Comparison of ENCODE assay signal across 12 cellular contexts in the genomic region with DNA sequence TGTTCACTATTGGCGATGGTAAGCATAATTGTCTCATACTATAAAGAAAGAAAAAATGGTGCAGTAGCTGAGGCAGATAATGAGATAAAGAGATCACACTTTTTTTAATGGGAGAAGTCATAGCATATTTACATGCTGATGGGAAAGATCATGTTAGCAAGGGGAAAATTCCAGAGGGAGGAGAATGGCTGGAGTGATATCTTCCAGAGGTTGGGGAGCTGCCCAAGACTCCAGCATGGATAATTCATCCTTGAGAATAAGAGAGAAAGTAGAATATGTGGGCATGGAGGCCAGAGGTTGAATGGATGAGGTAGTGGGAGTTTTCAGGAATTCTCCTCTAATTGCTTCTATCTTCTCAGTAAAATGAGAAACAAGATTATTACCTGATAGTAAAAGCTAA. TPM values are rescaled to one million over a fixed set of nuclear protein-coding genes. Genes with fewer than 3 reads are reported as not detected.
A peak's percentile ranks its signal among the peaks of the same experiment; 100 is the strongest.
DNase-seq lines count a peak whose midpoint lies in the region; ATAC-seq and TF ChIP-seq lines count a peak whose summit lies in the region.
"Had no signal": no experiment of that assay in that cellular context is flagged by ENCODE, and none has a peak within 500 bp of the region (broad histone marks: within the 10 kb centered on the region; RNA-seq: fewer than 3 reads in every experiment).

No MANE protein-coding gene starts in this region.

- ATAC-seq in thoracic aorta (ENCODE audit: insufficient number of reproducible peaks, low FRiP score, low read depth), result no peak

- H3K4me3 ChIP-seq in hepatocyte (no peak overlapping the region), thoracic aorta (no peak overlapping the region)
- H3K4me3 ChIP-seq: MG63 had no signal

- DNase-seq in T-helper 2 cell treated with Interferon-gamma antibody and Interleukin-4, amounts not matched to agents 5 μg/mL and 100 μg/mL, for 36 hours (ENCODE audit: low spot score), result no peak
- DNase-seq in T-helper 2 cell, result no peak
- no peak for DNase-seq in activated T-helper 1 cell treated with anti-CD3 and anti-CD28 coated beads, Interleukin-12 subunit alpha, Interleukin-12 subunit beta, Interleukin-2, Interleukin-4 antibody, amounts not matched to agents 30 ng/mL and 10 ng/mL and 1 ng/mL, durations not matched to agents 14 hours and 24 hours and 36 hours (ENCODE audit: low spot score)
- DNase-seq in hepatocyte (ENCODE audit: low spot score), result no peak
- no peak for DNase-seq in thoracic aorta (ENCODE audit: low spot score)
- no peak for DNase-seq in ureter (ENCODE audit: low spot score)
- DNase-seq in hypothalamus (lab: John Stamatoyannopoulos, UW), result no peak
- DNase-seq in NCI-H1417 (lab: John Stamatoyannopoulos, UW), result no peak
- DNase-seq: activated CD8-positive, alpha-beta memory T cell treated with anti-CD3 and anti-CD28 coated beads, Interleukin-2, amount 50 U/mL, for 4 hours; effector CD4-positive, alpha-beta T cell; MG63; NCI-H345 had no signal

- no peak overlapping the region for H2AFZ ChIP-seq in hepatocyte

- H3K27me3 ChIP-seq in hepatocyte (no peaks in the 10 kb centered on the region), thoracic aorta (replicated peaks; ENCODE audit: insufficient read depth) (no peaks in the 10 kb centered on the region)
- H3K27me3 ChIP-seq: MG63 had no signal

- H3K4me3 Mint-ChIP-seq in T-helper 2 cell treated with Interferon-gamma antibody and Interleukin-4, amounts not matched to agents 5 μg/mL and 100 μg/mL, for 36 hours, result peak overlapping the region; percentile 37
- H3K4me3 Mint-ChIP-seq in activated T-helper 1 cell treated with anti-CD3 and anti-CD28 coated beads, Interleukin-12 subunit alpha, Interleukin-12 subunit beta, Interleukin-2, Interleukin-4 antibody, amounts not matched to agents 30 ng/mL and 10 ng/mL and 1 ng/mL, durations not matched to agents 14 hours and 24 hours and 36 hours, result no peak overlapping the region

- H3K9me2 ChIP-seq in hepatocyte (replicated peaks; ENCODE audit: insufficient read depth), result no peaks in the 10 kb centered on the region

- H3K27ac ChIP-seq in hepatocyte, result peak overlapping the region; percentile 54
- peak overlapping the region; percentile 9 to 54 for H3K27ac ChIP-seq in thoracic aorta

- H3K27me3 Mint-ChIP-seq in T-helper 2 cell treated with Interferon-gamma antibody and Interleukin-4, amounts not matched to agents 5 μg/mL and 100 μg/mL, for 36 hours (ENCODE audit: low read depth), result peaks cover 5% of the 10 kb centered on the region
- H3K27me3 Mint-ChIP-seq in activated T-helper 1 cell treated with anti-CD3 and anti-CD28 coated beads, Interleukin-12 subunit alpha, Interleukin-12 subunit beta, Interleukin-2, Interleukin-4 antibody, amounts not matched to agents 30 ng/mL and 10 ng/mL and 1 ng/mL, durations not matched to agents 14 hours and 24 hours and 36 hours (ENCODE audit: insufficient read depth), result peaks cover 4% of the 10 kb centered on the region

- no peak overlapping the region for H3K27ac Mint-ChIP-seq in T-helper 2 cell treated with Interferon-gamma antibody and Interleukin-4, amounts not matched to agents 5 μg/mL and 100 μg/mL, for 36 hours
- peak overlapping the region; percentile 49 for H3K27ac Mint-ChIP-seq in activated T-helper 1 cell treated with anti-CD3 and anti-CD28 coated beads, Interleukin-12 subunit alpha, Interleukin-12 subunit beta, Interleukin-2, Interleukin-4 antibody, amounts not matched to agents 30 ng/mL and 10 ng/mL and 1 ng/mL, durations not matched to agents 14 hours and 24 hours and 36 hours

- H3K4me1 Mint-ChIP-seq in T-helper 2 cell treated with Interferon-gamma antibody and Interleukin-4, amounts not matched to agents 5 μg/mL and 100 μg/mL, for 36 hours (ENCODE audit: low read depth), result peaks cover 30% of the 10 kb centered on the region
- H3K4me1 Mint-ChIP-seq in activated T-helper 1 cell treated with anti-CD3 and anti-CD28 coated beads, Interleukin-12 subunit alpha, Interleukin-12 subunit beta, Interleukin-2, Interleukin-4 antibody, amounts not matched to agents 30 ng/mL and 10 ng/mL and 1 ng/mL, durations not matched to agents 14 hours and 24 hours and 36 hours (ENCODE audit: low read depth), result peaks cover 32% of the 10 kb centered on the region

- peak overlapping the region; percentile 20 for H3K4me2 ChIP-seq in hepatocyte

- 100% methylated on average over 1 of the region's 1 CpG for WGBS in hepatocyte (ENCODE audit: low lambda C conversion rate, missing lambda C conversion rate)

- peaks cover 8% of the 10 kb centered on the region for H3K9me3 Mint-ChIP-seq in T-helper 2 cell treated with Interferon-gamma antibody and Interleukin-4, amounts not matched to agents 5 μg/mL and 100 μg/mL, for 36 hours
- peaks cover 7% of the 10 kb centered on the region for H3K9me3 Mint-ChIP-seq in activated T-helper 1 cell treated with anti-CD3 and anti-CD28 coated beads, Interleukin-12 subunit alpha, Interleukin-12 subunit beta, Interleukin-2, Interleukin-4 antibody, amounts not matched to agents 30 ng/mL and 10 ng/mL and 1 ng/mL, durations not matched to agents 14 hours and 24 hours and 36 hours

- H3K9me3 ChIP-seq in hepatocyte (ENCODE audit: low read depth), result no peaks in the 10 kb centered on the region
- no peaks in the 10 kb centered on the region for H3K9me3 ChIP-seq in thoracic aorta
- H3K9me3 ChIP-seq: MG63 had no signal

- no peaks in the 10 kb centered on the region for H3K79me2 ChIP-seq in hepatocyte

- intact Hi-C loops in activated T-helper 1 cell treated with anti-CD3 and anti-CD28 coated beads, Interleukin-12 subunit alpha, Interleukin-12 subunit beta, Interleukin-2, Interleukin-4 antibody, amounts not matched to agents 30 ng/mL and 10 ng/mL and 1 ng/mL, durations not matched to agents 14 hours and 24 hours and 36 hours (cut with micrococcal nuclease), result loop anchor here (1.0 to 2.0 kb wide), 2 partner anchors 9 to 15 kb away; no protein-coding TSS in a partner anchor

- H3K4me1 ChIP-seq in hepatocyte (ENCODE audit: insufficient read depth) (peaks cover 10% of the 10 kb centered on the region), thoracic aorta (ENCODE audit: control insufficient read depth in 1 of 2, low read depth in 2 of 2) (peaks cover 24 to 45% of the 10 kb centered on the region in 2 donors)

- H3K36me3 ChIP-seq in hepatocyte (replicated peaks; ENCODE audit: insufficient read depth, low read depth) (no peaks in the 10 kb centered on the region), thoracic aorta (no peaks in the 10 kb centered on the region)
- H3K36me3 ChIP-seq: MG63 had no signal

- no peak for TF ChIP-seq CTCF in hepatocyte (IDR thresholded peaks at IDR 0.05; ENCODE audit: poor library complexity)
- TF ChIP-seq CTCF in thoracic aorta (IDR thresholded peaks at IDR 0.05), result no peak

- H3K36me3 Mint-ChIP-seq in T-helper 2 cell treated with Interferon-gamma antibody and Interleukin-4, amounts not matched to agents 5 μg/mL and 100 μg/mL, for 36 hours (ENCODE audit: low read depth), result peaks cover 8% of the 10 kb centered on the region
- H3K36me3 Mint-ChIP-seq in activated T-helper 1 cell treated with anti-CD3 and anti-CD28 coated beads, Interleukin-12 subunit alpha, Interleukin-12 subunit beta, Interleukin-2, Interleukin-4 antibody, amounts not matched to agents 30 ng/mL and 10 ng/mL and 1 ng/mL, durations not matched to agents 14 hours and 24 hours and 36 hours (ENCODE audit: low read depth), result peaks cover 9% of the 10 kb centered on the region

- H4K20me1 ChIP-seq in hepatocyte (ENCODE audit: insufficient read depth, poor library complexity, severe bottlenecking), result no peaks in the 10 kb centered on the region

RNA-seq across cellular contexts. Expression of gene RGS1, which starts 45.8 kb away (rescaled TPM):
- 11.8 and 12.0 TPM in 2 replicates for total RNA-seq in activated T-helper 1 cell treated with anti-CD3 and anti-CD28 coated beads, Interleukin-12 subunit alpha, Interleukin-12 subunit beta, Interleukin-2, Interleukin-4 antibody, amounts not matched to agents 30 ng/mL and 10 ng/mL and 1 ng/mL, durations not matched to agents 14 hours and 24 hours and 36 hours
- total RNA-seq in hepatocyte (4.8 and 9.8 TPM in 2 replicates), thoracic aorta (100 to 1,000 TPM in 1 of 2 donors, 10 to 100 TPM in 1; 54.0 to 127 TPM), ureter (50.0 TPM)
- 4.0 and 5.6 TPM in 2 replicates for polyA plus RNA-seq in hepatocyte
